ENCODE assay signal across 1 cellular context in genomic region chr14:104115691-104116543, GRCh38.
TF ChIP-seq lines count a peak whose summit lies in the region.

No MANE protein-coding gene starts in this region.

TF ChIP-seq in H1, 55 proteins besides CTCF, POLR2A, EP300 and RAD21:
- TF ChIP-seq YY1 (IDR thresholded peaks at IDR 0.05; ENCODE audit: low read depth, low read length) (no peak), TEAD4 (IDR thresholded peaks at IDR 0.05; ENCODE audit: low read depth, low read length) (no peak), BACH1 (IDR thresholded peaks at IDR 0.05; ENCODE audit: low read length) (no peak), GTF2F1 (IDR thresholded peaks at IDR 0.05; ENCODE audit: borderline replicate concordance, low read depth, low read length) (no peak), PHF8 (conservative IDR thresholded peaks at IDR 0.05; ENCODE audit: low read depth, low read length) (no peak), KDM5A (IDR thresholded peaks at IDR 0.05; ENCODE audit: low read length) (no peak), E2F6 (IDR thresholded peaks at IDR 0.05) (no peak), CHD2 (IDR thresholded peaks at IDR 0.05; ENCODE audit: low read length) (no peak), NRF1 (IDR thresholded peaks at IDR 0.05; ENCODE audit: low read depth, low read length) (no peak), BRCA1 (IDR thresholded peaks at IDR 0.05; ENCODE audit: low read depth, low read length) (no peak), ASH2L (IDR thresholded peaks at IDR 0.05; ENCODE audit: low read length) (no peak)
TF ChIP-seq in H1: peak in this region for 0.
